Comparison of ENCODE assay signal across 9 cellular contexts in the genomic region with DNA sequence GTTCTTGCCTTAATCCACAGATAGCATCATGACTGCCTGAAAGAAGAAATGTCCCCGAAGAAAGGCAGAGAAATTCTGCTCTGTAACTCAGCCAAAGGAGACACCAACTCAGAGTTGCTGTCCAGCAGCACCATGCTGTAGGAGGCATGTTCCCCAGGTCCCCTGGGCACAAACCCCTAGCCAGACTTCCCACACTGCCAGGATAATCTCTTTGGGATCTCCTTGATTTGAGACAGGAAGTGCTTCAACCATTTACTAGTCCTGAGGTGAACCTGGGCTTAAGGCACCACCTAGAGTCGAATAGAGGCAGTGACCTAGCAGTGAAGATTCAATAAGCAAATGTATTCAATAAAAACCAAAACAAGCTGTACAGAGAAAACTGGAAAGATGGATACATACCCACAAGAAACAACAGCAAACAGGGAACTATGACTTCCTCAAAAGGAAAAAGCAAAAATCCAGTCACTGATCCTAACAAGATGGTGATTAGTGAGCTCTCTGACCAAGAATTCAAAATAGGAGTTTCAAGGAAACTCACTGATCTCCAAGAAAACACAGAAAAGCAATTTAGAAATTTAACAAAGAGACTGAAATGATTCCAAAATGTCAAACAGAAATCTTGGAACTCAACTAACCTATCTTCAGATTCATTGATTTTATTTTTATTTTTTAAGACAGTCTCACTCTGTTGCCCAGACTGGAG. TPM values are rescaled to one million over a fixed set of nuclear protein-coding genes. Genes with fewer than 3 reads are reported as not detected.
DNase-seq lines count a peak whose midpoint lies in the region; FAIRE-seq and TF ChIP-seq lines count a peak whose summit lies in the region.
"Had no signal": no experiment of that assay in that cellular context is flagged by ENCODE, and none has a peak within 500 bp of the region (broad histone marks: within the 10 kb centered on the region; RNA-seq: fewer than 3 reads in every experiment).

No MANE protein-coding gene starts in this region.

- FAIRE-seq in frontal cortex (lab: Jason Lieb, UNC): no peak

- H3K36me3 ChIP-seq in MM.1S (replicated peaks; ENCODE audit: insufficient read depth, low read length) (no peaks in the 10 kb centered on the region), colonic mucosa (no peaks in the 10 kb centered on the region), parathyroid adenoma (ENCODE audit: control insufficient read depth, insufficient read depth, low read length) (no peaks in the 10 kb centered on the region), vagina (no peaks in the 10 kb centered on the region)
- H3K36me3 ChIP-seq: BLaER1 had no signal

- peaks cover 28% of the 10 kb centered on the region for H3K4me1 Mint-ChIP-seq in T-helper 2 cell treated with Interferon-gamma antibody and Interleukin-4, amounts not matched to agents 5 μg/mL and 100 μg/mL, for 36 hours (ENCODE audit: low read depth)

- H3K79me2 ChIP-seq in MM.1S (ENCODE audit: low read length): no peaks in the 10 kb centered on the region
- no peaks in the 10 kb centered on the region for H3K79me2 ChIP-seq in parathyroid adenoma

- no peak overlapping the region for H3K4me3 ChIP-seq in MM.1S (ENCODE audit: low read length)
- H3K4me3 ChIP-seq in colonic mucosa: no peak overlapping the region
- H3K4me3 ChIP-seq in parathyroid adenoma (ENCODE audit: low read depth, low read length): no peak overlapping the region
- H3K4me3 ChIP-seq in vagina: no peak overlapping the region
- H3K4me3 ChIP-seq: BLaER1 had no signal

- H3K27me3 ChIP-seq in MM.1S (replicated peaks; ENCODE audit: insufficient read depth, low read length) (peaks cover 24% of the 10 kb centered on the region), colonic mucosa (no peaks in the 10 kb centered on the region), parathyroid adenoma (ENCODE audit: control insufficient read depth, insufficient read depth, low read length) (peaks cover 3% of the 10 kb centered on the region), vagina (no peaks in the 10 kb centered on the region)
- H3K27me3 ChIP-seq: BLaER1 had no signal

- intact Hi-C loops in colonic mucosa (cut with DNase I): no loop called here
- intact Hi-C loops in vagina (cut with DNase I): no loop called here

- no peaks in the 10 kb centered on the region for H3K9me3 Mint-ChIP-seq in T-helper 2 cell treated with Interferon-gamma antibody and Interleukin-4, amounts not matched to agents 5 μg/mL and 100 μg/mL, for 36 hours

- H3K9me3 ChIP-seq in MM.1S (replicated peaks; ENCODE audit: insufficient read depth, low read length) (no peaks in the 10 kb centered on the region), colonic mucosa (no peaks in the 10 kb centered on the region), parathyroid adenoma (ENCODE audit: control insufficient read depth, low read length) (no peaks in the 10 kb centered on the region), vagina (no peaks in the 10 kb centered on the region)
- H3K9me3 ChIP-seq: BLaER1 had no signal

- H3F3A ChIP-seq in MM.1S (ENCODE audit: insufficient read depth, low read length): no peaks in the 10 kb centered on the region

- H3K4me2 ChIP-seq in MM.1S (ENCODE audit: low read depth, low read length): no peak overlapping the region
- no peak overlapping the region for H3K4me2 ChIP-seq in parathyroid adenoma (ENCODE audit: low read length)
- H3K4me2 ChIP-seq: BLaER1 had no signal

- H3K4me1 ChIP-seq in MM.1S (ENCODE audit: low read length): no peaks in the 10 kb centered on the region
- H3K4me1 ChIP-seq in colonic mucosa: no peaks in the 10 kb centered on the region
- no peaks in the 10 kb centered on the region for H3K4me1 ChIP-seq in parathyroid adenoma
- no peaks in the 10 kb centered on the region for H3K4me1 ChIP-seq in vagina
- H3K4me1 ChIP-seq: BLaER1 had no signal

- H3K36me3 Mint-ChIP-seq in T-helper 2 cell treated with Interferon-gamma antibody and Interleukin-4, amounts not matched to agents 5 μg/mL and 100 μg/mL, for 36 hours (ENCODE audit: low read depth): no peaks in the 10 kb centered on the region

- TF ChIP-seq CTCF in MM.1S (IDR thresholded peaks at IDR 0.05; ENCODE audit: low read length) (peak; percentile 68), colonic mucosa (IDR thresholded peaks at IDR 0.05) (peak; percentile 28), parathyroid adenoma (IDR thresholded peaks at IDR 0.05) (peak; percentile 55), vagina (IDR thresholded peaks at IDR 0.05) (peak in 1 of 3 experiments; percentile 14)

- no peak overlapping the region for H3K9ac ChIP-seq in MM.1S (ENCODE audit: low read length)
- H3K9ac ChIP-seq in colonic mucosa (ENCODE audit: low read depth in 2 of 2, low read length in 2 of 2): no peak overlapping the region
- H3K9ac ChIP-seq in parathyroid adenoma: no peak overlapping the region
- H3K9ac ChIP-seq: BLaER1 had no signal

- no peak overlapping the region for H3K4me3 Mint-ChIP-seq in T-helper 2 cell treated with Interferon-gamma antibody and Interleukin-4, amounts not matched to agents 5 μg/mL and 100 μg/mL, for 36 hours

- H3K9me2 ChIP-seq in MM.1S (replicated peaks; ENCODE audit: insufficient read depth, low read length): no peaks in the 10 kb centered on the region

- no peak overlapping the region for H3K27ac ChIP-seq in MM.1S (ENCODE audit: low read length)
- no peak overlapping the region for H3K27ac ChIP-seq in colonic mucosa
- H3K27ac ChIP-seq in parathyroid adenoma: no peak overlapping the region
- H3K27ac ChIP-seq in vagina: no peak overlapping the region
- H3K27ac ChIP-seq: BLaER1 had no signal

- TF ChIP-seq POLR2A in vagina (IDR thresholded peaks at IDR 0.05): no peak

- peaks cover 17% of the 10 kb centered on the region for H3K27me3 Mint-ChIP-seq in T-helper 2 cell treated with Interferon-gamma antibody and Interleukin-4, amounts not matched to agents 5 μg/mL and 100 μg/mL, for 36 hours (ENCODE audit: low read depth)

- H4K20me1 ChIP-seq in MM.1S (ENCODE audit: insufficient read depth, low read length): no peaks in the 10 kb centered on the region

- no peak overlapping the region for H2AFZ ChIP-seq in MM.1S (ENCODE audit: low read length)
- H2AFZ ChIP-seq in parathyroid adenoma: peak overlapping the region; percentile 75

- H3K27ac Mint-ChIP-seq in T-helper 2 cell treated with Interferon-gamma antibody and Interleukin-4, amounts not matched to agents 5 μg/mL and 100 μg/mL, for 36 hours: no peak overlapping the region

- peak; percentile 31 for DNase-seq in NCI-H1092 treated with DMSO at 0.1 percent for 48 hours (lab: John Stamatoyannopoulos, UW)
- DNase-seq in NCI-H1092 (lab: John Stamatoyannopoulos, UW): no peak
- peak; percentile 49 for DNase-seq in MM.1S
- DNase-seq in T-helper 2 cell treated with Interferon-gamma antibody and Interleukin-4, amounts not matched to agents 5 μg/mL and 100 μg/mL, for 36 hours (ENCODE audit: low spot score): peak; percentile 16
- DNase-seq in colonic mucosa: no peak
- no peak for DNase-seq in frontal cortex (ENCODE audit: low spot score in 2 of 2)
- no peak for DNase-seq in vagina (ENCODE audit: extremely low spot score in 2 of 2)

RNA-seq across cellular contexts. Expression of gene OR4D2, which starts 5.7 kb away (rescaled TPM):
- total RNA-seq in colonic mucosa (not detected), frontal cortex (not detected), vagina (not detected)

RNA-seq across cellular contexts. Expression of gene EPX, which starts 20.0 kb away (rescaled TPM):
- total RNA-seq in colonic mucosa (not detected), frontal cortex (not detected), vagina (not detected)

RNA-seq across cellular contexts. Expression of gene OR4D1, which starts 24.3 kb away (rescaled TPM):
- not detected for total RNA-seq in colonic mucosa
- under 0.01 TPM for total RNA-seq in frontal cortex
- total RNA-seq in vagina: not detected

RNA-seq across cellular contexts. Expression of gene MKS1, which starts 46.5 kb away (rescaled TPM):
- total RNA-seq in colonic mucosa (10 to 100 TPM; 13.8 to 18.4 TPM), frontal cortex (13.0 TPM), vagina (13.0 TPM)

Comparison
In these comparisons a context has a peak if more than half of its experiments do, and no peak if none do; other contexts are left out.
1. DNase-seq: peak in NCI-H1092 treated with DMSO at 0.1 percent for 48 hours (single experiment), MM.1S (single experiment) and T-helper 2 cell treated with Interferon-gamma antibody and Interleukin-4, amounts not matched to agents 5 μg/mL and 100 μg/mL, for 36 hours (single experiment); none in NCI-H1092 (single experiment), colonic mucosa (single experiment), frontal cortex (0 of 2) and vagina (0 of 2).